In the genomic region with DNA sequence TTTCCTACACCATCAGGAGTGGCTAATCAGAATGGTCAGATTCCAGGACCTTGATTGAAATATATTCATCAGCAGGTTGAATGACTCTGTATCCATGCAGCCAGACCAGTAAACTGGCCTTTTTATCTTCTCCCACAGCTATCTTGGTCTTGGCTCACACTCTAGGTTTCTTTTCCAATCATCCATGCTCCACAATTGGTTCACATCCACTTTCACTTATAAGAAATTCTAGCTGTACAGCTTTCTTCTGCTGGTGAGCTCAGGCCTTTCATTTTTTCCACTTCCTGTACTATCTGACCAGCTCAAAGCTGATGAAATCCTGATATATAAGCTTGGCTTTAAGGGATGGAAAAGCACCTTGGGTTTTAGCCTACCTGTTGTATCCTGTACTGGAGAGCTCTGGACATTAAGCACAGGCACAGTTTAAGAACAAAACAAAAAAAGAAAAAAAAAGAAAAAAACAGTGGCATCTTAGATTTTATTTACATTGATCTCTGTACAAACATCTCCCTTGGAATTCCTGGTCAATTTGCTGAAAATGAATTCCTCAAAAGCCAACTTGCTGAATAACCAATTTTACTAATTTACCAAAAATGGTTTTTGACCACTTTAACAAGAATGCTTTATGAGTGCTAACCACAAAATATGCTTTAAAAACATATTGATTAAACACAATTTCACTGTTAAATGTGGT, we compare ENCODE assay signal across 12 cellular contexts.
DNase-seq lines count a peak whose midpoint lies in the region; ATAC-seq, FAIRE-seq and TF ChIP-seq lines count a peak whose summit lies in the region.
"Had no signal": no experiment of that assay in that cellular context is flagged by ENCODE, and none has a peak within 500 bp of the region (broad histone marks: within the 10 kb centered on the region; RNA-seq: fewer than 3 reads in every experiment).

No MANE protein-coding gene starts in this region.

- dilution Hi-C loops in endothelial cell of umbilical vein (cut with MboI; ENCODE audit: extremely low pct_ligation_motif_present, low sequenced_read_pairs), result no loop called here

- POLR2A ChIA-PET in endothelial cell of umbilical vein (lab: Charles Lee), result no interaction called here

- TF ChIP-seq POLR2A in endothelial cell of umbilical vein (IDR thresholded peaks at IDR 0.05; ENCODE audit: low read depth, low read length) (no peak), uterus (IDR thresholded peaks at IDR 0.05) (no peak)

- FAIRE-seq in endothelial cell of umbilical vein (lab: Jason Lieb, UNC) (no peak), D721Med (lab: Jason Lieb, UNC) (no peak)
- FAIRE-seq: GM19239 had no signal

- no peak for ATAC-seq in GM18502 (IDR thresholded peaks at IDR 0.05; ENCODE audit: poor library complexity, unreplicated experiment)
- ATAC-seq in HG03095 (IDR thresholded peaks at IDR 0.05; ENCODE audit: unreplicated experiment), result no peak
- ATAC-seq: activated T-helper 17 cell treated with anti-CD3 and anti-CD28 coated beads, Interleukin-2, amount 50 U/mL, for 72 hours had no signal

- no peak for TF ChIP-seq CTCF in endothelial cell of umbilical vein (IDR thresholded peaks at IDR 0.05; ENCODE audit: extremely low read depth in 1 of 2, insufficient read depth in 1 of 2, low read depth in 1 of 2, low read length in 2 of 2)
- no peak for TF ChIP-seq CTCF in D721Med (IDR thresholded peaks at IDR 0.05; ENCODE audit: insufficient read depth, missing control alignments)
- TF ChIP-seq CTCF in uterus (IDR thresholded peaks at IDR 0.05), result no peak

- H3K9me3 ChIP-seq in endothelial cell of umbilical vein (replicated peaks; ENCODE audit: control insufficient read depth, insufficient read depth, low read length) (no peaks in the 10 kb centered on the region), uterus (no peaks in the 10 kb centered on the region)
- H3K9me3 ChIP-seq: esophagus squamous epithelium had no signal

- H3K4me3 ChIP-seq in endothelial cell of umbilical vein (replicated peaks in 1 of 3; ENCODE audit: insufficient read depth in 1 of 3, low read depth in 1 of 3, low read length in 3 of 3) (no peak overlapping the region), uterus (no peak overlapping the region)
- H3K4me3 ChIP-seq: esophagus squamous epithelium had no signal

- H3K36me3 ChIP-seq in endothelial cell of umbilical vein (ENCODE audit: control insufficient read depth in 2 of 2, extremely low read depth in 1 of 2, insufficient read depth in 2 of 2, low read length in 2 of 2) (peaks cover 0 to 6% of the 10 kb centered on the region in 2 experiments), uterus (no peaks in the 10 kb centered on the region)

- intact Hi-C loops in endothelial cell of umbilical vein (cut with micrococcal nuclease) (loop anchor here (10.0 kb wide), 1 partner anchor 402 kb away; no protein-coding TSS in a partner anchor), uterus (cut with DNase I; ENCODE audit: low total_unique reads) (no loop called here)

- BruUV-seq in endothelial cell of umbilical vein (replicated peaks; lab: Mats Ljungman, UMichigan), result no TSS peak

- H3K4me1 ChIP-seq in endothelial cell of umbilical vein (ENCODE audit: control insufficient read depth, extremely low read depth, insufficient read depth, low read length) (no peaks in the 10 kb centered on the region), uterus (peaks cover 0 to 11% of the 10 kb centered on the region in 2 donors)
- H3K4me1 ChIP-seq: esophagus squamous epithelium had no signal

- H4K20me1 ChIP-seq in endothelial cell of umbilical vein (replicated peaks; ENCODE audit: control insufficient read depth, extremely low read depth, insufficient read depth, low read length), result no peaks in the 10 kb centered on the region

- CTCF ChIA-PET in endothelial cell of umbilical vein (lab: Charles Lee), result interaction anchor here (0.8 to 1.4 kb wide), 5 partner anchors 14 to 405 kb away, joined by 3 to 4 read pairs (median 3); no protein-coding TSS in a partner anchor

- no peak overlapping the region for H3K9ac ChIP-seq in endothelial cell of umbilical vein (replicated peaks; ENCODE audit: extremely low read depth, insufficient read depth, low read length)

- H3K4me2 ChIP-seq in endothelial cell of umbilical vein (ENCODE audit: insufficient read depth, low read length), result no peak overlapping the region

- H2AFZ ChIP-seq in endothelial cell of umbilical vein (ENCODE audit: low read depth, low read length), result no peak overlapping the region

- H3K9me1 ChIP-seq in endothelial cell of umbilical vein (replicated peaks; ENCODE audit: control insufficient read depth, extremely low read depth, insufficient read depth, low read length), result no peaks in the 10 kb centered on the region

- H3K79me2 ChIP-seq in endothelial cell of umbilical vein (ENCODE audit: control insufficient read depth, insufficient read depth, low read length), result no peaks in the 10 kb centered on the region

- DNase-seq in EH (ENCODE audit: low read depth) (peak; percentile 71), MV-4-11 (lab: John Stamatoyannopoulos, UW) (peak; percentile 18), endothelial cell of umbilical vein (ENCODE audit: low read depth, low spot score) (peak; percentile 31), non-pigmented ciliary epithelial cell (ENCODE audit: low read depth) (peak; percentile 22), D721Med (ENCODE audit: insufficient read length, low spot score) (no peak), uterus (no peak)
- DNase-seq: esophagus squamous epithelium, NCI-H1930 had no signal

- H3K27me3 ChIP-seq in endothelial cell of umbilical vein (ENCODE audit: control insufficient read depth in 2 of 2, insufficient read depth in 2 of 2, low read length in 2 of 2), result no peaks in the 10 kb centered on the region
- no peaks in the 10 kb centered on the region for H3K27me3 ChIP-seq in uterus
- H3K27me3 ChIP-seq: esophagus squamous epithelium had no signal

- H3K27ac ChIP-seq in endothelial cell of umbilical vein (ENCODE audit: insufficient read depth, low read depth, low read length) (no peak overlapping the region), uterus (peak overlapping the region in 1 of 2 donors; percentile 32)
- H3K27ac ChIP-seq: esophagus squamous epithelium had no signal

TF ChIP-seq in endothelial cell of umbilical vein, 7 proteins besides CTCF, POLR2A, EP300 and RAD21:
- no peak for TF ChIP-seq POLR2AphosphoS5 (IDR thresholded peaks at IDR 0.05; ENCODE audit: insufficient read depth, low read depth, low read length)
- no peak for TF ChIP-seq EZH2 (IDR thresholded peaks at IDR 0.05; ENCODE audit: borderline replicate concordance, low read depth, low read length, severe bottlenecking)
- no peak for TF ChIP-seq MAX (IDR thresholded peaks at IDR 0.05; ENCODE audit: insufficient read depth, insufficient read length)
- TF ChIP-seq JUN (IDR thresholded peaks at IDR 0.05; ENCODE audit: borderline replicate concordance, insufficient read depth, insufficient read length, low read depth), result no peak
- no peak for TF ChIP-seq GATA2 (IDR thresholded peaks at IDR 0.05; ENCODE audit: insufficient read depth, insufficient read length, low read depth, low read length)
- no peak for TF ChIP-seq MYC (IDR thresholded peaks at IDR 0.05; ENCODE audit: low read depth, low read length)
- TF ChIP-seq FOS (IDR thresholded peaks at IDR 0.05; ENCODE audit: borderline replicate concordance, insufficient read depth, low read length), result no peak

Comparison
In these comparisons a context has a peak if more than half of its experiments do, and no peak if none do; other contexts are left out.
1. DNase-seq: peak in EH (single experiment), MV-4-11 (single experiment), endothelial cell of umbilical vein (single experiment) and non-pigmented ciliary epithelial cell (single experiment); none in D721Med (single experiment) and uterus (0 of 2).